In the genomic region with DNA sequence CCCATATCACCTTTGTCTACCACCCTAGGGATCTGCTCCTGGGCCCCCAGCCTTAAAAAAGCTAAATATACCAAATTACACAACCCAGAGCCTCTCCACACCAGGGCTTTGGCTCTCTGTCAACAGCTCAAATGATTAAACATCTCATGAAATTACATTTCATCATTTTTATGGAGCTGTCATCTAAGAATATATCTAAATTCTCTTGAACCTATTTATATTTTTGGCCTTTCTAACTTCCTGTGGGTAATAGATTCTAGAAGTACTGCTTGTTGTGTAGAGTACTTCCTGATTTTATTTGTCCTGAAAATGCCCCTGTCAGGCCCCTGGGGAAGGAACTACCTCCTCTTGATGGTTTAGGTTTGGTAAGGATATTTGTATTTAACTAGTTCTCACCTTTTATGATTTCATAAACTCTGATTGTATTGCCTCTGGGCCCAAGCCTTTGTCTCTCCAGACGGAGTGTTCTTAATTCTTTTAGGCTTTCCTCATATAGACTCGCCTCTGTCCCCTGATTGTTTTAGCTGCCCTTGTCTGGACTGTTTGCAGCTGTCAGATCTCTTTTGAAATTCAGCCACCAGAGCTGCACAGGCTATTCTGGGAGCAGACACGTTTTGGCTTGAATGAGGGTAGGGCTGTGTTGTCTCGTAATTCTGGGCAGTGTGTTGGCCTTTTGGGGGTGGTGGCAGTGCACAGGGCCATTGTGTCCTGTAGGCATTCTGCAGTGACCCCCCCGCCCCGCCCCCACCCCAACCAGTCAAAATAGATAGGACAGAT, we compare ENCODE assay signal across 13 cellular contexts. TPM values are rescaled to one million over a fixed set of nuclear protein-coding genes. Genes with fewer than 3 reads are reported as not detected.
A peak's percentile ranks its signal among the peaks of the same experiment; 100 is the strongest.
DNase-seq lines count a peak whose midpoint lies in the region; TF ChIP-seq lines count a peak whose summit lies in the region.
"Had no signal": no experiment of that assay in that cellular context is flagged by ENCODE, and none has a peak within 500 bp of the region (broad histone marks: within the 10 kb centered on the region; RNA-seq: fewer than 3 reads in every experiment).

No MANE protein-coding gene starts in this region.

- dilution Hi-C loops in mammary epithelial cell (cut with HindIII; ENCODE audit: low sequenced_read_pairs): no loop called here

- peaks cover 18% of the 10 kb centered on the region for H3K36me3 Mint-ChIP-seq in mesothelial cell of epicardium
- H3K36me3 Mint-ChIP-seq: naive thymus-derived CD8-positive, alpha-beta T cell had no signal

- H3K4me3 Mint-ChIP-seq in mesothelial cell of epicardium: no peak overlapping the region
- H3K4me3 Mint-ChIP-seq: naive thymus-derived CD8-positive, alpha-beta T cell; T-helper 17 cell had no signal

- H3K4me1 Mint-ChIP-seq in mesothelial cell of epicardium: peaks cover 22% of the 10 kb centered on the region

- H4K20me1 ChIP-seq in mammary epithelial cell (ENCODE audit: insufficient read depth, low read length): no peaks in the 10 kb centered on the region

- no peaks in the 10 kb centered on the region for H3K9me3 Mint-ChIP-seq in mesothelial cell of epicardium
- H3K9me3 Mint-ChIP-seq: naive thymus-derived CD8-positive, alpha-beta T cell had no signal

- DNase-seq in mammary epithelial cell: peak; percentile 11
- DNase-seq in breast epithelium (ENCODE audit: low spot score in 2 of 2): no peak
- peak; percentile 69 for DNase-seq in adipocyte (ENCODE audit: low read depth)
- no peak for DNase-seq in mesothelial cell of epicardium (ENCODE audit: low spot score in 2 of 2, unreplicated experiment in 2 of 2)
- no peak for DNase-seq in NCI-H510A (lab: John Stamatoyannopoulos, UW)
- DNase-seq in H4 (ENCODE audit: low spot score): no peak
- no peak for DNase-seq in NCI-H2196 treated with DMSO at 0.1 percent for 48 hours (lab: John Stamatoyannopoulos, UW; ENCODE audit: unreplicated experiment)
- no peak for DNase-seq in T-helper 2 cell
- DNase-seq: naive thymus-derived CD8-positive, alpha-beta T cell; stimulated activated CD4-positive, alpha-beta T cell treated with anti-CD3 and anti-CD28 coated beads, Interleukin-4, amount 100 ng/mL, for 24 hours; T-helper 17 cell had no signal

- no peaks in the 10 kb centered on the region for H3K79me2 ChIP-seq in mammary epithelial cell (ENCODE audit: insufficient read depth, low read length)

- in situ Hi-C loops in mammary epithelial cell (cut with MboI; ENCODE audit: low sequenced_read_pairs in 2 of 2): no loop called here

- peak overlapping the region; percentile 67 for H3K27ac Mint-ChIP-seq in mesothelial cell of epicardium
- H3K27ac Mint-ChIP-seq: T-helper 17 cell had no signal

- CTCF ChIA-PET in mammary epithelial cell (lab: Charles Lee; ENCODE audit: low non-redundant PET): no interaction called here

- TF ChIP-seq CTCF in mammary epithelial cell (conservative IDR thresholded peaks at IDR 0.05 in 1 of 2, IDR thresholded peaks at IDR 0.05 in 1 of 2; ENCODE audit: extremely low read depth in 1 of 2, insufficient read depth in 1 of 2, low read depth in 1 of 2, low read length in 2 of 2) (no peak), breast epithelium (IDR thresholded peaks at IDR 0.05) (no peak), mesothelial cell of epicardium (IDR thresholded peaks at IDR 0.05; ENCODE audit: unreplicated experiment) (no peak)

- H3K4me3 ChIP-seq in mammary epithelial cell (replicated peaks in 1 of 3; ENCODE audit: insufficient read depth in 1 of 3, low read depth in 2 of 3, low read length in 3 of 3) (no peak overlapping the region), breast epithelium (no peak overlapping the region), adipocyte (ENCODE audit: low read length) (no peak overlapping the region)

- WGBS in mammary epithelial cell (ENCODE audit: low coverage, missing lambda C conversion rate): 18% methylated on average over 6 of the region's 6 CpGs

- H3K4me1 ChIP-seq in mammary epithelial cell (ENCODE audit: insufficient read depth, low read length): no peaks in the 10 kb centered on the region
- H3K4me1 ChIP-seq in breast epithelium: no peaks in the 10 kb centered on the region
- H3K4me1 ChIP-seq in adipocyte (ENCODE audit: control insufficient read depth, insufficient read depth, low read length): peaks cover 16% of the 10 kb centered on the region

- no peak overlapping the region for H2AFZ ChIP-seq in mammary epithelial cell (ENCODE audit: low read depth, low read length)

- no peaks in the 10 kb centered on the region for H3K9me3 ChIP-seq in mammary epithelial cell (replicated peaks; ENCODE audit: insufficient read depth, low read length)
- H3K9me3 ChIP-seq in breast epithelium: no peaks in the 10 kb centered on the region
- H3K9me3 ChIP-seq in adipocyte (ENCODE audit: control insufficient read depth, low read length): no peaks in the 10 kb centered on the region

- no TSS peak for BruUV-seq in mammary epithelial cell (replicated peaks; lab: Mats Ljungman, UMichigan)

- H3K27me3 Mint-ChIP-seq in mesothelial cell of epicardium (ENCODE audit: low read depth): peaks cover 20% of the 10 kb centered on the region

- H3K27ac ChIP-seq in mammary epithelial cell (ENCODE audit: insufficient read depth, low read depth, low read length) (no peak overlapping the region), breast epithelium (no peak overlapping the region)

- no peaks in the 10 kb centered on the region for H3K27me3 ChIP-seq in mammary epithelial cell (ENCODE audit: insufficient read depth, low read length)
- no peaks in the 10 kb centered on the region for H3K27me3 ChIP-seq in breast epithelium
- peaks cover 18% of the 10 kb centered on the region for H3K27me3 ChIP-seq in adipocyte (replicated peaks; ENCODE audit: control insufficient read depth, insufficient read depth, low read length)

- TF ChIP-seq POLR2A in breast epithelium (IDR thresholded peaks at IDR 0.05): no peak

- no peaks in the 10 kb centered on the region for H3K36me3 ChIP-seq in mammary epithelial cell (ENCODE audit: insufficient read depth, low read length)
- H3K36me3 ChIP-seq in breast epithelium: no peaks in the 10 kb centered on the region
- no peaks in the 10 kb centered on the region for H3K36me3 ChIP-seq in adipocyte (ENCODE audit: control insufficient read depth, insufficient read depth, low read length, severe bottlenecking)

- no peak overlapping the region for H3K9ac ChIP-seq in mammary epithelial cell (ENCODE audit: insufficient read depth, low read length)
- no peak overlapping the region for H3K9ac ChIP-seq in adipocyte (ENCODE audit: low read length)

- intact Hi-C loops in mammary epithelial cell (cut with micrococcal nuclease) (no loop called here), breast epithelium (cut with DNase I; ENCODE audit: low total_unique reads) (no loop called here)

- no peak overlapping the region for H3K4me2 ChIP-seq in mammary epithelial cell (ENCODE audit: insufficient read depth, low read depth, low read length)

RNA-seq across cellular contexts. Expression of a gene that starts 16.6 kb away (rescaled TPM):
- total RNA-seq in mammary epithelial cell (not detected), breast epithelium (not detected), mesothelial cell of epicardium (not detected in 3 replicates)
- not detected for polyA plus RNA-seq in mammary epithelial cell
- not detected for polyA minus RNA-seq in mammary epithelial cell
- not detected in 2 replicates for total RNA-seq in H4 (2014; rRNA removed; shearing (Covaris generic))
- total RNA-seq: glomerular endothelial cell; naive thymus-derived CD8-positive, alpha-beta T cell; T-helper 17 cell had no signal
- polyA plus RNA-seq: naive thymus-derived CD8-positive, alpha-beta T cell; urinary bladder had no signal

RNA-seq across cellular contexts. Expression of a gene that starts 42.9 kb away (rescaled TPM):
- total RNA-seq in mammary epithelial cell: 1 to 10 TPM; 8.2 to 8.3 TPM
- polyA plus RNA-seq in mammary epithelial cell: 4.7 TPM
- 7.1 TPM for polyA minus RNA-seq in mammary epithelial cell
- 1 to 10 TPM in 2 of 3 donors, under 1 TPM in 1; 0.80 to 5.6 (median 2.9) TPM for total RNA-seq in breast epithelium
- total RNA-seq in mesothelial cell of epicardium: 35.3 to 39.4 TPM (median 38.9 TPM) in 3 replicates
- 0.27 and 1.1 TPM in 2 replicates for total RNA-seq in H4 (2014; rRNA removed; shearing (Covaris generic))

RNA-seq across cellular contexts. Expression of a gene that starts 58.3 kb away (rescaled TPM):
- total RNA-seq in mammary epithelial cell (1 to 10 TPM in 1 of 2 donors, under 1 TPM in 1; 0.96 to 1.7 TPM), breast epithelium (10 to 100 TPM in 1 of 3 donors, 1 to 10 TPM in 1, under 1 TPM in 1; 0.64 to 14.5 (median 5.2) TPM), mesothelial cell of epicardium (2.9 to 4.3 TPM (median 3.8 TPM) in 3 replicates)
- polyA plus RNA-seq in mammary epithelial cell: 0.74 TPM
- not detected for polyA minus RNA-seq in mammary epithelial cell
- total RNA-seq in H4 (2014; rRNA removed; shearing (Covaris generic)): 0.47 and 0.58 TPM in 2 replicates
- total RNA-seq: glomerular endothelial cell; naive thymus-derived CD8-positive, alpha-beta T cell had no signal
- polyA plus RNA-seq: naive thymus-derived CD8-positive, alpha-beta T cell had no signal

Comparison
In these comparisons a context has a peak if more than half of its experiments do, and no peak if none do; other contexts are left out.
1. DNase-seq: peak in mammary epithelial cell (single experiment) and adipocyte (single experiment); none in breast epithelium (0 of 2), mesothelial cell of epicardium (0 of 2), NCI-H510A (single experiment), H4 (single experiment), NCI-H2196 treated with DMSO at 0.1 percent for 48 hours (single experiment) and T-helper 2 cell (0 of 5).